In genomic region chr20:45817652-45818194, GRCh38 we compare ENCODE assay signal across 10 cellular contexts. TPM values are rescaled to one million over a fixed set of nuclear protein-coding genes. Genes with fewer than 3 reads are reported as not detected.
DNase-seq lines count a peak whose midpoint lies in the region; ATAC-seq and TF ChIP-seq lines count a peak whose summit lies in the region.
"Had no signal": no experiment of that assay in that cellular context is flagged by ENCODE, and none has a peak within 500 bp of the region (broad histone marks: within the 10 kb centered on the region; RNA-seq: fewer than 3 reads in every experiment).

No MANE protein-coding gene starts in this region.

- no peak overlapping the region for H2AFZ ChIP-seq in ACC112 (ENCODE audit: low read length, unreplicated experiment)

- TF ChIP-seq CTCF in brain microvascular endothelial cell (IDR thresholded peaks at IDR 0.05; ENCODE audit: low read depth, low read length, missing control alignments) (no peak), lower lobe of right lung (IDR thresholded peaks at IDR 0.05) (no peak)

- no peak overlapping the region for H3K4me3 ChIP-seq in ACC112 (ENCODE audit: low read depth, low read length)
- H3K4me3 ChIP-seq in brain microvascular endothelial cell (ENCODE audit: low read depth, low read length), result no peak overlapping the region
- H3K4me3 ChIP-seq in lower lobe of right lung, result no peak overlapping the region

- ATAC-seq in lower lobe of right lung (peak; percentile 81 to 88), HG03565 (IDR thresholded peaks at IDR 0.05; ENCODE audit: unreplicated experiment) (no peak)

- H3K79me2 ChIP-seq in ACC112 (ENCODE audit: control insufficient read depth, insufficient read depth, low read length, unreplicated experiment), result peaks cover 27% of the 10 kb centered on the region

- H3K36me3 ChIP-seq in ACC112 (ENCODE audit: insufficient read depth, low read length) (peaks cover 14% of the 10 kb centered on the region; the same call in 1 of the 2 replicates), brain microvascular endothelial cell (replicated peaks) (no peaks in the 10 kb centered on the region), lower lobe of right lung (no peaks in the 10 kb centered on the region)

- no peaks in the 10 kb centered on the region for H3K9me3 ChIP-seq in lower lobe of right lung

- in situ Hi-C loops in brain microvascular endothelial cell (cut with HindIII; ENCODE audit: low pct_ligation_motif_present, low sequenced_read_pairs), result no loop called here

- peak; percentile 70 for DNase-seq in HT1080 (ENCODE audit: low read depth)
- peak; percentile 71 for DNase-seq in brain microvascular endothelial cell
- DNase-seq in lower lobe of right lung, result no peak
- no peak for DNase-seq in NCI-H510A (lab: John Stamatoyannopoulos, UW)
- no peak for DNase-seq in posterior cingulate gyrus
- no peak for DNase-seq in DMS153 (lab: John Stamatoyannopoulos, UW)
- DNase-seq: caudate nucleus, COR-L47 had no signal

- H3K27ac ChIP-seq in ACC112 (ENCODE audit: low read depth, low read length), result peak overlapping the region; percentile 70
- no peak overlapping the region for H3K27ac ChIP-seq in brain microvascular endothelial cell
- peak overlapping the region; percentile 63 for H3K27ac ChIP-seq in lower lobe of right lung

- intact Hi-C loops in lower lobe of right lung (cut with DNase I) (no loop called here), posterior cingulate gyrus (cut with DNase I) (no loop called here)

- H3K4me1 ChIP-seq in ACC112 (ENCODE audit: control insufficient read depth, insufficient read depth, low read length, unreplicated experiment) (peaks cover 22% of the 10 kb centered on the region), lower lobe of right lung (peaks cover 13% of the 10 kb centered on the region)

- H3K27me3 ChIP-seq in ACC112 (ENCODE audit: insufficient read depth, low read length), result no peaks in the 10 kb centered on the region
- H3K27me3 ChIP-seq in brain microvascular endothelial cell (replicated peaks), result no peaks in the 10 kb centered on the region
- peaks cover 8% of the 10 kb centered on the region for H3K27me3 ChIP-seq in lower lobe of right lung (ENCODE audit: low read depth)

RNA-seq across cellular contexts. Expression of gene UBE2C, which starts 5.3 kb away (rescaled TPM):
- total RNA-seq in HT1080 (2014; rRNA removed; shearing (Covaris generic)), result 287 and 392 TPM in 2 replicates
- polyA plus RNA-seq in HT1080 (2015; cell fraction: cytosol; rRNA removed), result 247 and 291 TPM in 2 replicates
- 161 and 166 TPM in 2 replicates for polyA plus RNA-seq in HT1080 (2015; cell fraction: nucleus; rRNA removed)
- total RNA-seq in lower lobe of right lung, result 3.5 TPM

RNA-seq across cellular contexts. Expression of gene TNNC2, which starts 9.4 kb away (rescaled TPM):
- not detected in 2 replicates for total RNA-seq in HT1080 (2014; rRNA removed; shearing (Covaris generic))
- polyA plus RNA-seq in HT1080 (2015; cell fraction: cytosol; rRNA removed), result not detected in 2 replicates
- not detected in 2 replicates for polyA plus RNA-seq in HT1080 (2015; cell fraction: nucleus; rRNA removed)
- not detected for total RNA-seq in lower lobe of right lung

RNA-seq across cellular contexts. Expression of gene SNX21, which starts 15.9 kb away (rescaled TPM):
- 38.5 and 39.6 TPM in 2 replicates for total RNA-seq in HT1080 (2014; rRNA removed; shearing (Covaris generic))
- polyA plus RNA-seq in HT1080 (2015; cell fraction: cytosol; rRNA removed), result 25.6 and 25.9 TPM in 2 replicates
- 23.3 and 24.1 TPM in 2 replicates for polyA plus RNA-seq in HT1080 (2015; cell fraction: nucleus; rRNA removed)
- total RNA-seq in lower lobe of right lung, result 24.1 TPM

RNA-seq across cellular contexts. Expression of gene DNTTIP1, which starts 26.0 kb away (rescaled TPM):
- total RNA-seq in HT1080 (2014; rRNA removed; shearing (Covaris generic)), result 63.7 and 101 TPM in 2 replicates
- polyA plus RNA-seq in HT1080 (2015; cell fraction: cytosol; rRNA removed), result 99.4 and 108 TPM in 2 replicates
- 73.9 and 79.6 TPM in 2 replicates for polyA plus RNA-seq in HT1080 (2015; cell fraction: nucleus; rRNA removed)
- 30.8 TPM for total RNA-seq in lower lobe of right lung

RNA-seq across cellular contexts. Expression of gene WFDC3, which starts 26.0 kb away (rescaled TPM):
- 0.31 and 3.1 TPM in 2 replicates for total RNA-seq in HT1080 (2014; rRNA removed; shearing (Covaris generic))
- polyA plus RNA-seq in HT1080 (2015; cell fraction: cytosol; rRNA removed), result 0.90 and 1.5 TPM in 2 replicates
- 1.3 TPM in 1 of 2 replicates, not detected in the other for polyA plus RNA-seq in HT1080 (2015; cell fraction: nucleus; rRNA removed)
- 3.4 TPM for total RNA-seq in lower lobe of right lung

Comparison
In these comparisons a context has a peak if more than half of its experiments do, and no peak if none do; other contexts are left out.
1. DNase-seq: peak in HT1080 (single experiment) and brain microvascular endothelial cell (single experiment); none in lower lobe of right lung (single experiment), NCI-H510A (single experiment), posterior cingulate gyrus (0 of 10) and DMS153 (single experiment).
2. RNA of gene UBE2C, which starts 5.3 kb away (total RNA-seq): 287 to 392 TPM in HT1080; 3.5 TPM in lower lobe of right lung (single experiment); every median in the first group is over 10 times any median in the second.